ENCODE assay signal across 30 cellular contexts in the genomic region with DNA sequence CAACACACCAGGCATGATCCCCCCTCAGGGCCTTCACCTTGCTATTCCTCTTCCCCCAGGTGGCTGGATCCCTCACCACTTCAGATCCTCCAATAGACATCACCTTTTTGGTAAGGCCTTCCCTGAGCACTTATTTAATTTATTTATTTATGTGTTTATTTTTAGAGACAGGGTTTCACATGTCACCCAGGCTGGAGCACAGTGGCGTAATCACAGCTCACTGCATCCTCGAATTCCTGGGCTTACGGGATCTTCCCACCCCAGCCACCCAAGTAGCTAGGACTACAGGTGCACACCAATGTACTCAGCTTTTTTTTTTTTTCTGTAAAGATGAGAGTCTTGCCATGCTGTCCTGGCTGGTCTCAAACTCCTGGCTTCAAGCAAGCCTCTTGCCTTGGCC. TPM values are rescaled to one million over a fixed set of nuclear protein-coding genes. Genes with fewer than 3 reads are reported as not detected.
"Had no signal": no experiment of that assay in that cellular context is flagged by ENCODE, and none has a peak within 500 bp of the region (broad histone marks: within the 10 kb centered on the region; RNA-seq: fewer than 3 reads in every experiment).

No MANE protein-coding gene starts in this region.

- H3K27me3 Mint-ChIP-seq: activated naive CD4-positive, alpha-beta T cell treated with anti-CD3 and anti-CD28 coated beads, Interleukin-2, amount 50 U/mL, for 24 hours had no signal

- H3K27me3 ChIP-seq: ascending aorta had no signal

- H3K27ac Mint-ChIP-seq: activated CD4-positive, alpha-beta T cell treated with anti-CD3 and anti-CD28 coated beads, Interleukin-2, amount 10 ng/mL, durations not matched to agents 24 days and 14 days; activated CD8-positive, alpha-beta T cell treated with anti-CD3 and anti-CD28 coated beads, Interleukin-2, amount 10 ng/mL, durations not matched to agents 7 days and 5 days; activated naive CD4-positive, alpha-beta T cell treated with anti-CD3 and anti-CD28 coated beads, Interleukin-2, amount 50 U/mL, for 24 hours; activated naive CD8-positive, alpha-beta T cell treated with anti-CD3 and anti-CD28 coated beads, Interleukin-2, amount 10 ng/mL, durations not matched to agents 7 days and 5 days; activated T-cell treated with anti-CD3 and anti-CD28 coated beads, Interleukin-2, amount 50 U/mL, for 24 hours; activated T-helper 2 cell treated with anti-CD3 and anti-CD28 coated beads, Interferon-gamma antibody, Interleukin-2, Interleukin-4, amounts not matched to agents 10 μg/mL and 5 μg/mL and 100 μg/mL, durations not matched to agents 14 hours and 24 hours and 36 hours; T-helper 2 cell treated with Interferon-gamma antibody and Interleukin-4, amounts not matched to agents 5 μg/mL and 100 μg/mL, for 36 hours had no signal

- ATAC-seq: activated CD8-positive, alpha-beta T cell treated with anti-CD3 and anti-CD28 coated beads, Interleukin-2, amount 10 ng/mL, durations not matched to agents 7 days and 5 days had no signal

- H3K9me3 Mint-ChIP-seq: activated CD4-positive, alpha-beta T cell treated with anti-CD3 and anti-CD28 coated beads, Interleukin-2, amount 10 ng/mL, durations not matched to agents 24 days and 14 days; activated naive CD4-positive, alpha-beta T cell treated with anti-CD3 and anti-CD28 coated beads, Interleukin-2, amount 50 U/mL, for 24 hours; activated naive CD8-positive, alpha-beta T cell treated with anti-CD3 and anti-CD28 coated beads, Interleukin-2, amount 10 ng/mL, durations not matched to agents 7 days and 5 days; activated T-cell treated with anti-CD3 and anti-CD28 coated beads, Interleukin-2, amount 50 U/mL, for 24 hours; activated T-helper 2 cell treated with anti-CD3 and anti-CD28 coated beads, Interferon-gamma antibody, Interleukin-2, Interleukin-4, amounts not matched to agents 10 μg/mL and 5 μg/mL and 100 μg/mL, durations not matched to agents 14 hours and 24 hours and 36 hours; T-helper 2 cell treated with Interferon-gamma antibody and Interleukin-4, amounts not matched to agents 5 μg/mL and 100 μg/mL, for 36 hours had no signal

- DNase-seq: activated CD4-positive, alpha-beta T cell treated with anti-CD3 and anti-CD28 coated beads, Interleukin-2, amount 10 ng/mL, durations not matched to agents 24 days and 14 days; activated CD4-positive, alpha-beta T cell treated with anti-CD3 and anti-CD28 coated beads, Interleukin-2, amount 50 U/mL, for 4 hours; activated CD8-positive, alpha-beta T cell treated with anti-CD3 and anti-CD28 coated beads, Interleukin-2, amount 10 ng/mL, durations not matched to agents 7 days and 5 days; activated gamma-delta T cell; activated naive CD4-positive, alpha-beta T cell treated with Interleukin-2 at 50 U/mL for 16 hours; activated naive CD8-positive, alpha-beta T cell treated with anti-CD3 and anti-CD28 coated beads, Interleukin-2, amount 10 ng/mL, durations not matched to agents 7 days and 5 days; activated T-cell treated with anti-CD3 and anti-CD28 coated beads, Interleukin-2, amount 50 U/mL, for 24 hours; amygdala; caudate nucleus; cerebellar nuclear complex; KG1; MM.1S; MV-4-11; NCI-H1092; NCI-H1436 treated with DMSO at 0.1 percent for 48 hours; NCI-H1694 treated with DMSO at 0.1 percent for 48 hours; NCI-H2029; NCI-H2171; NCI-H510A; NCI-H526; NCI-H748 treated with DMSO at 0.1 percent for 48 hours; NK-92 treated with Interleukin-12 subunit alpha and Interleukin-12 subunit beta, amount 100 ng/mL, for 24 hours; Right ventricle myocardium superior had no signal

- H3K4me3 Mint-ChIP-seq: activated CD4-positive, alpha-beta T cell treated with anti-CD3 and anti-CD28 coated beads, Interleukin-2, amount 10 ng/mL, durations not matched to agents 24 days and 14 days; activated CD8-positive, alpha-beta T cell treated with anti-CD3 and anti-CD28 coated beads, Interleukin-2, amount 10 ng/mL, durations not matched to agents 7 days and 5 days; activated naive CD4-positive, alpha-beta T cell treated with anti-CD3 and anti-CD28 coated beads, Interleukin-2, amount 50 U/mL, for 24 hours; activated naive CD8-positive, alpha-beta T cell treated with anti-CD3 and anti-CD28 coated beads, Interleukin-2, amount 10 ng/mL, durations not matched to agents 7 days and 5 days; activated T-cell treated with anti-CD3 and anti-CD28 coated beads, Interleukin-2, amount 50 U/mL, for 24 hours; T-helper 2 cell treated with Interferon-gamma antibody and Interleukin-4, amounts not matched to agents 5 μg/mL and 100 μg/mL, for 36 hours had no signal

- H3K4me3 ChIP-seq: ascending aorta, PC-9, SK-N-MC had no signal

- H3K36me3 Mint-ChIP-seq: activated naive CD4-positive, alpha-beta T cell treated with anti-CD3 and anti-CD28 coated beads, Interleukin-2, amount 50 U/mL, for 24 hours; activated naive CD8-positive, alpha-beta T cell treated with anti-CD3 and anti-CD28 coated beads, Interleukin-2, amount 10 ng/mL, durations not matched to agents 7 days and 5 days had no signal

- H3K4me1 ChIP-seq: ascending aorta had no signal

- H3K27ac ChIP-seq: ascending aorta, PC-9, RWPE1, SK-N-MC had no signal

- H3K9me3 ChIP-seq: ascending aorta had no signal

- H3K36me3 ChIP-seq: ascending aorta had no signal

RNA-seq across cellular contexts. Expression of gene KCNN3, which starts 17.2 kb away (rescaled TPM):
- total RNA-seq: activated CD8-positive, alpha-beta T cell treated with anti-CD3 and anti-CD28 coated beads, Interleukin-2, amount 10 ng/mL, durations not matched to agents 7 days and 5 days had no signal
